In genomic region chr11:34397120-34397519, GRCh38 we compare ENCODE assay signal across 16 cellular contexts. TPM values are rescaled to one million over a fixed set of nuclear protein-coding genes. Genes with fewer than 3 reads are reported as not detected.
DNase-seq lines count a peak whose midpoint lies in the region; ATAC-seq, FAIRE-seq and TF ChIP-seq lines count a peak whose summit lies in the region.
"Had no signal": no experiment of that assay in that cellular context is flagged by ENCODE, and none has a peak within 500 bp of the region (broad histone marks: within the 10 kb centered on the region; RNA-seq: fewer than 3 reads in every experiment).

No MANE protein-coding gene starts in this region.

- peak overlapping the region; percentile 62; the same call in 1 of the 2 replicates for H2AK5ac ChIP-seq in IMR-90 (ENCODE audit: low read depth, low read length)

- H3F3A ChIP-seq in SK-N-SH (replicated peaks; ENCODE audit: insufficient read depth) = no peaks in the 10 kb centered on the region

- peaks cover 0 to 22% of the 10 kb centered on the region in 2 experiments; a peak in 2 of 4 replicates for H3K4me1 ChIP-seq in SK-N-SH (ENCODE audit: control insufficient read depth in 1 of 2, insufficient read depth in 2 of 2, low read depth in 1 of 2, low read length in 1 of 2)
- H3K4me1 ChIP-seq in IMR-90 (ENCODE audit: control insufficient read depth, insufficient read depth, low read length) = peaks cover 2% of the 10 kb centered on the region; the same call in 1 of the 2 replicates
- H3K4me1 ChIP-seq in K562 (replicated peaks in 1 of 2; ENCODE audit: control insufficient read depth in 2 of 2, insufficient read depth in 2 of 2, low read length in 2 of 2) = no peaks in the 10 kb centered on the region

- H3K79me2 ChIP-seq in SK-N-SH (ENCODE audit: insufficient read depth) = no peaks in the 10 kb centered on the region
- no peaks in the 10 kb centered on the region for H3K79me2 ChIP-seq in K562 (ENCODE audit: control insufficient read depth, insufficient read depth, low read length)

- ATAC-seq in SK-N-SH treated with all-trans-retinoic acid at 6 μM for 48 hours (no peak), IMR-90 (ENCODE audit: low read depth) (no peak), K562 (no peak), GM19397 (IDR thresholded peaks at IDR 0.05; ENCODE audit: unreplicated experiment) (no peak)
- ATAC-seq: GM12878, HCT116 had no signal

- H3K9me1 ChIP-seq in IMR-90 (ENCODE audit: insufficient read depth, low read length) (peaks cover 2% of the 10 kb centered on the region; the same call in 1 of the 2 replicates), K562 (ENCODE audit: control insufficient read depth, insufficient read depth, low read length) (no peaks in the 10 kb centered on the region)

- intact Hi-C loops in IMR-90 (cut with micrococcal nuclease) = no loop called here
- intact Hi-C loops in K562 (cut with micrococcal nuclease) = no loop called here

- H3K56ac ChIP-seq in IMR-90 (ENCODE audit: extremely low read depth, insufficient read depth, low read length) = no peak overlapping the region

- no peak for TF ChIP-seq CTCF in SK-N-SH (IDR thresholded peaks at IDR 0.05)
- TF ChIP-seq CTCF in IMR-90 (conservative IDR thresholded peaks at IDR 0.05; ENCODE audit: low read depth, low read length) = no peak
- TF ChIP-seq CTCF in K562 (IDR thresholded peaks at IDR 0.05 in 2 of 3, conservative IDR thresholded peaks at IDR 0.05 in 1 of 3; ENCODE audit: insufficient read depth in 2 of 3, low read depth in 1 of 3, low read length in 3 of 3) = no peak
- TF ChIP-seq CTCF in mesothelial cell of epicardium (IDR thresholded peaks at IDR 0.05; ENCODE audit: unreplicated experiment) = no peak

- CTCF ChIA-PET in SK-N-SH (lab: Yijun Ruan, JAX) = interaction anchor here (0.9 kb wide), 1 partner anchor 95 kb away, joined by 3 read pairs; no protein-coding TSS in a partner anchor
- CTCF ChIA-PET in IMR-90 (lab: Yijun Ruan, JAX) = interaction anchor here (1.0 kb wide), 1 partner anchor 20 kb away, joined by 4 read pairs; no protein-coding TSS in a partner anchor
- CTCF ChIA-PET in K562 (lab: Yijun Ruan, JAX; ENCODE audit: low intra/inter-chr PET ratio) = no interaction called here

- H2BK120ac ChIP-seq in IMR-90 (ENCODE audit: low read depth, low read length) = no peak overlapping the region

- no peaks in the 10 kb centered on the region; the same call in 1 of the 2 replicates for H3K9me3 ChIP-seq in SK-N-SH
- peaks cover 3% of the 10 kb centered on the region for H3K9me3 ChIP-seq in IMR-90 (ENCODE audit: control insufficient read depth, insufficient read depth, low read length)
- no peaks in the 10 kb centered on the region for H3K9me3 ChIP-seq in K562 (replicated peaks; ENCODE audit: control insufficient read depth, insufficient read depth, low read depth, low read length)

- POLR2A ChIA-PET in SK-N-SH (lab: Yijun Ruan, JAX) = no interaction called here
- POLR2A ChIA-PET in IMR-90 (lab: Charles Lee; ENCODE audit: unreplicated experiment) = no interaction called here
- POLR2A ChIA-PET in K562 (lab: Yijun Ruan, JAX) = no interaction called here

- H3K79me1 ChIP-seq in IMR-90 (ENCODE audit: low read depth in 1 of 2, low read length in 2 of 2) = no peaks in the 10 kb centered on the region

- FAIRE-seq in K562 (lab: Jason Lieb, UNC) = peak; percentile 11
- FAIRE-seq: GM12878, GM18507, H54 had no signal

- DNase-seq in SK-N-SH (peak; percentile 33), IMR-90 (no peak), K562 (ENCODE audit: extremely low read depth in 1 of 4, low spot score in 3 of 4) (peak; percentile 16 to 25 (median 18)), DMS79 treated with DMSO at 0.1 percent for 48 hours (lab: John Stamatoyannopoulos, UW) (no peak), mesothelial cell of epicardium (ENCODE audit: low spot score in 2 of 2, unreplicated experiment in 2 of 2) (no peak)
- DNase-seq: 8988T; ACHN; CD4-positive, alpha-beta memory T cell; GM23248 had no signal

- no peak for TF ChIP-seq EP300 in SK-N-SH (IDR thresholded peaks at IDR 0.05; ENCODE audit: borderline replicate concordance in 1 of 2, low read depth in 1 of 2, low read length in 1 of 2)
- no peak for TF ChIP-seq EP300 in K562 (IDR thresholded peaks at IDR 0.05; ENCODE audit: low read length)

- H4K5ac ChIP-seq in IMR-90 (ENCODE audit: low read depth, low read length) = no peak overlapping the region

- WGBS in SK-N-SH (ENCODE audit: low lambda C conversion rate) = 56% methylated on average over 1 of the region's 1 CpG
- WGBS in IMR-90 (ENCODE audit: extremely low coverage in 2 of 2, insufficient read length in 1 of 2), 2 experiments = no CpG with 5 or more reads among the region's 1 CpG
- WGBS in K562 (ENCODE audit: insufficient coverage, low coverage, missing lambda C conversion rate) = 13% methylated on average over 1 of the region's 1 CpG

- no peak overlapping the region for H3K27ac Mint-ChIP-seq in mesothelial cell of epicardium
- H3K27ac Mint-ChIP-seq: B cell; CD4-positive, alpha-beta memory T cell had no signal

- no peak overlapping the region for H2BK20ac ChIP-seq in IMR-90 (ENCODE audit: low read depth, low read length)

- no peak overlapping the region for H3K23ac ChIP-seq in IMR-90 (ENCODE audit: low read depth, low read length)

- H3K9ac ChIP-seq in SK-N-SH = no peak overlapping the region
- H3K9ac ChIP-seq in IMR-90 (ENCODE audit: low read depth, low read length) = no peak overlapping the region
- H3K9ac ChIP-seq in K562 (ENCODE audit: insufficient read depth in 1 of 2, low read depth in 2 of 2, low read length in 2 of 2) = no peak overlapping the region
- H3K9ac ChIP-seq: GM23248 had no signal

- no peak overlapping the region for H3K14ac ChIP-seq in IMR-90 (replicated peaks; ENCODE audit: low read depth, low read length)

- TF ChIP-seq POLR2A in IMR-90 (IDR thresholded peaks at IDR 0.05; ENCODE audit: low read depth, low read length) (no peak), K562 (conservative IDR thresholded peaks at IDR 0.05) (no peak)

- H3K9me3 Mint-ChIP-seq in mesothelial cell of epicardium = peaks cover 27% of the 10 kb centered on the region

- dilution Hi-C loops in IMR-90 (cut with HindIII; ENCODE audit: low sequenced_read_pairs, unreplicated experiment) = no loop called here

- H3K4me3 ChIP-seq in SK-N-SH (ENCODE audit: low read depth in 2 of 2, low read length in 1 of 2) (no peak overlapping the region), IMR-90 (ENCODE audit: insufficient read depth, low read depth, low read length) (no peak overlapping the region), K562 (no peak overlapping the region)
- H3K4me3 ChIP-seq: GM12878, GM23248 had no signal

- H3K4me1 Mint-ChIP-seq in mesothelial cell of epicardium = no peaks in the 10 kb centered on the region
- H3K4me1 Mint-ChIP-seq: B cell; CD4-positive, alpha-beta memory T cell had no signal

- H3K4ac ChIP-seq in IMR-90 (ENCODE audit: low read depth, low read length) = no peak overlapping the region

- H4K8ac ChIP-seq in IMR-90 (ENCODE audit: low read depth in 2 of 2, low read length in 2 of 2) = no peak overlapping the region

- H3K4me2 ChIP-seq in SK-N-SH (no peak overlapping the region), IMR-90 (ENCODE audit: low read depth, low read length) (no peak overlapping the region), K562 (ENCODE audit: insufficient read depth, low read length) (no peak overlapping the region)

- in situ Hi-C loops in IMR-90 (cut with MboI; ENCODE audit: low sequenced_read_pairs) = no loop called here
- in situ Hi-C loops in K562 (cut with MboI) = no loop called here

- H3K36me3 ChIP-seq in SK-N-SH (replicated peaks in 1 of 2; ENCODE audit: control insufficient read depth in 1 of 2, insufficient read depth in 2 of 2, low read length in 1 of 2) = no peaks in the 10 kb centered on the region
- no peaks in the 10 kb centered on the region for H3K36me3 ChIP-seq in IMR-90 (ENCODE audit: control insufficient read depth, insufficient read depth, low read length)
- no peaks in the 10 kb centered on the region for H3K36me3 ChIP-seq in K562 (ENCODE audit: control insufficient read depth, insufficient read depth, low read length)

- no peak overlapping the region for H2AK9ac ChIP-seq in IMR-90 (replicated peaks; ENCODE audit: low read depth, low read length, poor library complexity)

- H3K9me2 ChIP-seq in SK-N-SH = no peaks in the 10 kb centered on the region

- H3K36me3 Mint-ChIP-seq in mesothelial cell of epicardium = no peaks in the 10 kb centered on the region

- H4K20me1 ChIP-seq in SK-N-SH (ENCODE audit: insufficient read depth) (no peaks in the 10 kb centered on the region), IMR-90 (ENCODE audit: insufficient read depth, low read length) (no peaks in the 10 kb centered on the region), K562 (replicated peaks; ENCODE audit: control insufficient read depth, insufficient read depth, low read length) (no peaks in the 10 kb centered on the region)

- H2BK5ac ChIP-seq in IMR-90 (ENCODE audit: low read depth, low read length, poor library complexity, severe bottlenecking) = no peak overlapping the region

- no peak overlapping the region for H3K18ac ChIP-seq in IMR-90 (ENCODE audit: low read depth, low read length)

- no peak overlapping the region for H4K91ac ChIP-seq in IMR-90 (ENCODE audit: insufficient read depth, low read depth, low read length)

- H3K27me3 ChIP-seq in SK-N-SH (ENCODE audit: insufficient read depth) (no peaks in the 10 kb centered on the region), IMR-90 (ENCODE audit: control insufficient read depth, insufficient read depth, low read length) (peaks cover 2% of the 10 kb centered on the region; the same call in 1 of the 2 replicates), K562 (ENCODE audit: control insufficient read depth in 2 of 2, insufficient read depth in 2 of 2, low read length in 2 of 2) (no peaks in the 10 kb centered on the region)

- no peak for TF ChIP-seq RAD21 in SK-N-SH (IDR thresholded peaks at IDR 0.05; ENCODE audit: low read length)
- TF ChIP-seq RAD21 in IMR-90 (IDR thresholded peaks at IDR 0.05; ENCODE audit: low read length) = no peak
- TF ChIP-seq RAD21 in K562 (CRISPR knock-in tag; conservative IDR thresholded peaks at IDR 0.05 in 1 of 2, IDR thresholded peaks at IDR 0.05 in 1 of 2) = no peak

- H3K27ac ChIP-seq in SK-N-SH (ENCODE audit: low read depth in 2 of 2, low read length in 1 of 2) = no peak overlapping the region
- no peak overlapping the region for H3K27ac ChIP-seq in IMR-90 (ENCODE audit: insufficient read depth, low read length)
- no peak overlapping the region for H3K27ac ChIP-seq in K562 (ENCODE audit: extremely low read depth, low read depth, low read length)
- H3K27ac ChIP-seq: GM23248 had no signal

- peaks cover 4% of the 10 kb centered on the region for H3K27me3 Mint-ChIP-seq in mesothelial cell of epicardium (ENCODE audit: low read depth)

- H2AFZ ChIP-seq in SK-N-SH (ENCODE audit: low read depth) (no peak overlapping the region), IMR-90 (replicated peaks; ENCODE audit: low read length, poor library complexity) (no peak overlapping the region), K562 (ENCODE audit: low read depth, low read length) (no peak overlapping the region)
- H2AFZ ChIP-seq: GM23248 had no signal

- H3K4me3 Mint-ChIP-seq in mesothelial cell of epicardium = no peak overlapping the region
- H3K4me3 Mint-ChIP-seq: B cell; CD4-positive, alpha-beta memory T cell had no signal

- BruUV-seq in IMR-90 (replicated peaks; lab: Mats Ljungman, UMichigan) = no TSS peak
- no TSS peak for BruUV-seq in K562 (replicated peaks; lab: Mats Ljungman, UMichigan)

- no peak overlapping the region for H2BK15ac ChIP-seq in IMR-90 (ENCODE audit: low read depth, low read length)

RNA-seq across cellular contexts. Expression of gene ABTB2, which starts 39.3 kb away (rescaled TPM):
- polyA plus RNA-seq in SK-N-SH (2012; rRNA removed) (4.9 and 7.8 TPM in 2 replicates), IMR-90 (2012; rRNA removed) (2.0 and 2.2 TPM in 2 replicates), K562 (2011; rRNA removed) (0.09 and 0.18 TPM in 2 replicates), K562 (2014; fragmentation: Illumina TruSeq; extraction: Trizol) (0.12 and 0.14 TPM in 2 replicates), K562 (2014; fragmentation: Nextera tagmentation; extraction: Ambion mirVana) (under 1 TPM in 1 of 2 experiments, not detected in 1; 0.03 TPM), K562 (2014; rRNA removed) (0.04 and 0.07 TPM in 2 replicates)
- 3.2 and 5.2 TPM in 2 replicates for polyA plus RNA-seq in SK-N-SH (2012; cell fraction: cytosol; rRNA removed)
- polyA plus RNA-seq in SK-N-SH (2012; cell fraction: nucleus; rRNA removed) = 14.8 and 16.0 TPM in 2 replicates
- total RNA-seq in IMR-90 (2012; rRNA removed) (0.18 and 0.28 TPM in 2 replicates), K562 (2014; rRNA removed) (0.18 TPM in 1 of 2 replicates, not detected in the other), K562 (2014; rRNA removed; fragmentation: Illumina TruSeq; extraction: Trizol) (not detected in 2 replicates), K562 (2015; rRNA removed; fragmentation: Illumina TruSeq; extraction: Trizol) (0.04 TPM in 2 replicates), K562 (2021) (0.13 and 0.29 TPM in 2 replicates), mesothelial cell of epicardium (2.6 to 3.1 TPM (median 2.7 TPM) in 3 replicates)
- polyA plus RNA-seq in IMR-90 (2012; cell fraction: cytosol; rRNA removed) = 1.2 and 1.9 TPM in 2 replicates
- polyA plus RNA-seq in IMR-90 (2012; cell fraction: nucleus; rRNA removed; ENCODE audit: low replicate concordance) = 2.8 and 5.6 TPM in 2 replicates
- total RNA-seq in K562 (2011; cell fraction: chromatin; rRNA removed; ENCODE audit: low replicate concordance) = 0.07 and 0.76 TPM in 2 replicates
- 0.53 and 0.83 TPM in 2 replicates for total RNA-seq in K562 (2011; cell fraction: nucleolus; rRNA removed)
- total RNA-seq in K562 (2011; cell fraction: nucleoplasm; rRNA removed) = 0.15 and 0.22 TPM in 2 replicates
- 0.09 and 0.30 TPM in 2 replicates for polyA plus RNA-seq in K562 (2011; cell fraction: cytosol; rRNA removed)
- 0.28 and 0.80 TPM in 2 replicates for polyA plus RNA-seq in K562 (2011; cell fraction: nucleus; rRNA removed)
- polyA plus RNA-seq in K562 (2012) = 0.22 and 0.31 TPM in 2 replicates
- polyA minus RNA-seq in K562 (2011; rRNA and poly(A)+ RNA removed) = 0.06 and 0.21 TPM in 2 replicates
- polyA minus RNA-seq in K562 (2011; cell fraction: cytosol; rRNA and poly(A)+ RNA removed) = not detected in 2 replicates
- polyA minus RNA-seq in K562 (2011; cell fraction: nucleus; rRNA and poly(A)+ RNA removed) = 0.33 and 0.40 TPM in 2 replicates
- polyA plus RNA-seq: CD4-positive, alpha-beta memory T cell had no signal

RNA-seq across cellular contexts. Expression of gene CAT, which starts 41.6 kb away (rescaled TPM):
- polyA plus RNA-seq in SK-N-SH (2012; rRNA removed) = 26.6 and 34.3 TPM in 2 replicates
- 24.2 and 30.6 TPM in 2 replicates for polyA plus RNA-seq in SK-N-SH (2012; cell fraction: cytosol; rRNA removed)
- polyA plus RNA-seq in SK-N-SH (2012; cell fraction: nucleus; rRNA removed) = 31.5 and 42.9 TPM in 2 replicates
- total RNA-seq in IMR-90 (2012; rRNA removed) = 69.7 and 80.5 TPM in 2 replicates
- 48.1 and 52.5 TPM in 2 replicates for polyA plus RNA-seq in IMR-90 (2012; rRNA removed)
- polyA plus RNA-seq in IMR-90 (2012; cell fraction: cytosol; rRNA removed) = 29.7 and 32.0 TPM in 2 replicates
- polyA plus RNA-seq in IMR-90 (2012; cell fraction: nucleus; rRNA removed; ENCODE audit: low replicate concordance) = 28.5 and 59.7 TPM in 2 replicates
- total RNA-seq in K562 (2011; cell fraction: chromatin; rRNA removed; ENCODE audit: low replicate concordance) = 61.5 and 103 TPM in 2 replicates
- total RNA-seq in K562 (2011; cell fraction: nucleolus; rRNA removed) = 44.7 and 51.1 TPM in 2 replicates
- total RNA-seq in K562 (2011; cell fraction: nucleoplasm; rRNA removed) = 61.4 and 65.7 TPM in 2 replicates
- 93.2 and 103 TPM in 2 replicates for total RNA-seq in K562 (2014; rRNA removed)
- total RNA-seq in K562 (2014; rRNA removed; fragmentation: Illumina TruSeq; extraction: Trizol) = 115 and 124 TPM in 2 replicates
- total RNA-seq in K562 (2015; rRNA removed; fragmentation: Illumina TruSeq; extraction: Trizol) = 96.7 and 101 TPM in 2 replicates
- 86.7 and 95.1 TPM in 2 replicates for total RNA-seq in K562 (2021)
- 143 and 183 TPM in 2 replicates for polyA plus RNA-seq in K562 (2011; rRNA removed)
- 127 and 140 TPM in 2 replicates for polyA plus RNA-seq in K562 (2011; cell fraction: cytosol; rRNA removed)
- 99.0 and 115 TPM in 2 replicates for polyA plus RNA-seq in K562 (2011; cell fraction: nucleus; rRNA removed)
- polyA plus RNA-seq in K562 (2012) = 70.6 and 73.3 TPM in 2 replicates
- polyA plus RNA-seq in K562 (2014; fragmentation: Illumina TruSeq; extraction: Trizol) = 126 and 162 TPM in 2 replicates
- polyA plus RNA-seq in K562 (2014; fragmentation: Nextera tagmentation; extraction: Ambion mirVana) = 100 to 1,000 TPM; 114 to 172 TPM
- polyA plus RNA-seq in K562 (2014; rRNA removed) = 99.1 and 110 TPM in 2 replicates
- polyA minus RNA-seq in K562 (2011; rRNA and poly(A)+ RNA removed) = 104 and 133 TPM in 2 replicates
- 59.1 and 62.5 TPM in 2 replicates for polyA minus RNA-seq in K562 (2011; cell fraction: cytosol; rRNA and poly(A)+ RNA removed)
- 32.4 and 53.8 TPM in 2 replicates for polyA minus RNA-seq in K562 (2011; cell fraction: nucleus; rRNA and poly(A)+ RNA removed)
- 29.2 to 34.4 TPM (median 30.5 TPM) in 3 replicates for total RNA-seq in mesothelial cell of epicardium

Comparison
In these comparisons a context has a peak if more than half of its experiments do, and no peak if none do; other contexts are left out.
1. DNase-seq: peak in SK-N-SH (single experiment) and K562 (4 of 4); none in IMR-90 (single experiment), DMS79 treated with DMSO at 0.1 percent for 48 hours (single experiment) and mesothelial cell of epicardium (0 of 2).
2. Of the 27 proteins assayed by ChIP-seq in both K562 and SK-N-SH: peak only in K562: JUND and NFIC; only in SK-N-SH: none; in both: none; in neither: 25.